ENCODE assay signal across 9 cellular contexts in genomic region chr1:101025680-101026393, GRCh38. TPM values are rescaled to one million over a fixed set of nuclear protein-coding genes. Genes with fewer than 3 reads are reported as not detected.
DNase-seq lines count a peak whose midpoint lies in the region; ATAC-seq, FAIRE-seq and TF ChIP-seq lines count a peak whose summit lies in the region.
"Had no signal": no experiment of that assay in that cellular context is flagged by ENCODE, and none has a peak within 500 bp of the region (broad histone marks: within the 10 kb centered on the region; RNA-seq: fewer than 3 reads in every experiment).

Gene DPH5 (minus strand): TSS chr1:101025784. CDS start chr1:101025443, 341 bp downstream.

- TF ChIP-seq CTCF in kidney (IDR thresholded peaks at IDR 0.05; ENCODE audit: borderline replicate concordance, extremely low read depth, insufficient read depth) = no peak

- peak within 1 kb of the TSS in 1 of 2 donors; percentile 79 for H3K27ac ChIP-seq in kidney (ENCODE audit: low read depth in 2 of 2, low read length in 2 of 2)

- H3K36me3 ChIP-seq in kidney (ENCODE audit: control insufficient read depth in 1 of 2, insufficient read depth in 2 of 2, low read length in 2 of 2) = no peaks in the 10 kb centered on the region

- intact Hi-C loops in kidney (cut with DNase I) = no loop called here

- peaks cover 2 to 7% of the 10 kb centered on the region in 2 donors for H3K4me1 ChIP-seq in kidney (ENCODE audit: control insufficient read depth in 1 of 2, insufficient read depth in 1 of 2, low read depth in 1 of 2, low read length in 2 of 2)

- ATAC-seq in GM18909 (IDR thresholded peaks at IDR 0.05; ENCODE audit: poor library complexity, unreplicated experiment) (peak; percentile 86), HG03175 (IDR thresholded peaks at IDR 0.05; ENCODE audit: unreplicated experiment) (peak; percentile 84)

- peak within 1 kb of the TSS; percentile 95 to 97 for H3K4me3 ChIP-seq in kidney (ENCODE audit: low read length in 2 of 2)

- H3K9me3 ChIP-seq in kidney (ENCODE audit: control insufficient read depth in 1 of 2, low read length in 2 of 2) = no peaks in the 10 kb centered on the region

- peak within 1 kb of the TSS; percentile 81 to 95 for H3K9ac ChIP-seq in kidney (ENCODE audit: low read length in 2 of 2)

- FAIRE-seq in kidney (lab: Jason Lieb, UNC) = no peak
- FAIRE-seq: TTC549 had no signal

- DNase-seq in AG08396 (ENCODE audit: low spot score) = peak; percentile 88
- peak; percentile 80 for DNase-seq in NCI-H460 (ENCODE audit: extremely low read depth, low read depth)
- DNase-seq in activated CD4-positive, alpha-beta T cell treated with anti-CD3 and anti-CD28 coated beads for 1 hour = peak; percentile 77
- DNase-seq in cerebellum (ENCODE audit: low spot score) = peak; percentile 83
- peak; percentile 95 for DNase-seq in kidney
- DNase-seq in stimulated activated CD4-positive, alpha-beta T cell treated with anti-CD3 and anti-CD28 coated beads, Interleukin-15, amount 100 ng/mL, for 24 hours = peak; percentile 96

RNA-seq across cellular contexts. Expression of gene DPH5, which starts in this region (rescaled TPM):
- total RNA-seq in NCI-H460 (2014; rRNA removed; shearing (Covaris generic)) = 42.9 and 47.7 TPM in 2 replicates
- 62.4 and 65.4 TPM in 2 replicates for polyA plus RNA-seq in NCI-H460 (2014; cell fraction: nucleus; rRNA removed)
- total RNA-seq in cerebellum = 27.7 TPM
- 19.7 TPM for total RNA-seq in kidney
- 44.9 TPM for polyA plus RNA-seq in kidney (ENCODE audit: insufficient read depth, low read depth, low replicate concordance)
